Comparison of ENCODE assay signal across 18 cellular contexts in genomic region chr16:6146874-6147425, GRCh38.
DNase-seq lines count a peak whose midpoint lies in the region; ATAC-seq and TF ChIP-seq lines count a peak whose summit lies in the region.
"Had no signal": no experiment of that assay in that cellular context is flagged by ENCODE, and none has a peak within 500 bp of the region (broad histone marks: within the 10 kb centered on the region; RNA-seq: fewer than 3 reads in every experiment).

No MANE protein-coding gene starts in this region.

- ATAC-seq in HG02852 (IDR thresholded peaks at IDR 0.05; ENCODE audit: unreplicated experiment) (no peak), GM19395 (IDR thresholded peaks at IDR 0.05; ENCODE audit: unreplicated experiment) (no peak)
- ATAC-seq: CD8-positive, alpha-beta T cell; SK-N-SH treated with all-trans-retinoic acid at 6 μM for 48 hours had no signal

- no peak overlapping the region for H3K27ac ChIP-seq in 22Rv1
- H3K27ac ChIP-seq: GM23248 had no signal

- peak; percentile 53 for DNase-seq in M059J (ENCODE audit: low read depth)
- peak; percentile 44 for DNase-seq in ecto neural progenitor cell (ENCODE audit: low spot score)
- peak; percentile 26 for DNase-seq in iPS-NIHi11 (ENCODE audit: low spot score)
- DNase-seq in DMS 273 (lab: John Stamatoyannopoulos, UW; ENCODE audit: unreplicated experiment), result no peak
- no peak for DNase-seq in NCI-H1694 treated with DMSO at 0.1 percent for 48 hours (lab: John Stamatoyannopoulos, UW)
- DNase-seq: 8988T; CD8-positive, alpha-beta T cell; DMS79; GM23248; NCI-H1436; NCI-H2081; NCI-H510A; NCI-H82; SHP77 treated with DMSO at 0.1 percent for 48 hours had no signal

- TF ChIP-seq CTCF in 22Rv1 (IDR thresholded peaks at IDR 0.05), result peak; percentile 16; the same call in 1 of the 2 replicates

Comparison
In these comparisons a context has a peak if more than half of its experiments do, and no peak if none do; other contexts are left out.
1. DNase-seq: peak in M059J (single experiment), ecto neural progenitor cell (single experiment) and iPS-NIHi11 (single experiment); none in DMS 273 (single experiment) and NCI-H1694 treated with DMSO at 0.1 percent for 48 hours (single experiment).